In the genomic region with DNA sequence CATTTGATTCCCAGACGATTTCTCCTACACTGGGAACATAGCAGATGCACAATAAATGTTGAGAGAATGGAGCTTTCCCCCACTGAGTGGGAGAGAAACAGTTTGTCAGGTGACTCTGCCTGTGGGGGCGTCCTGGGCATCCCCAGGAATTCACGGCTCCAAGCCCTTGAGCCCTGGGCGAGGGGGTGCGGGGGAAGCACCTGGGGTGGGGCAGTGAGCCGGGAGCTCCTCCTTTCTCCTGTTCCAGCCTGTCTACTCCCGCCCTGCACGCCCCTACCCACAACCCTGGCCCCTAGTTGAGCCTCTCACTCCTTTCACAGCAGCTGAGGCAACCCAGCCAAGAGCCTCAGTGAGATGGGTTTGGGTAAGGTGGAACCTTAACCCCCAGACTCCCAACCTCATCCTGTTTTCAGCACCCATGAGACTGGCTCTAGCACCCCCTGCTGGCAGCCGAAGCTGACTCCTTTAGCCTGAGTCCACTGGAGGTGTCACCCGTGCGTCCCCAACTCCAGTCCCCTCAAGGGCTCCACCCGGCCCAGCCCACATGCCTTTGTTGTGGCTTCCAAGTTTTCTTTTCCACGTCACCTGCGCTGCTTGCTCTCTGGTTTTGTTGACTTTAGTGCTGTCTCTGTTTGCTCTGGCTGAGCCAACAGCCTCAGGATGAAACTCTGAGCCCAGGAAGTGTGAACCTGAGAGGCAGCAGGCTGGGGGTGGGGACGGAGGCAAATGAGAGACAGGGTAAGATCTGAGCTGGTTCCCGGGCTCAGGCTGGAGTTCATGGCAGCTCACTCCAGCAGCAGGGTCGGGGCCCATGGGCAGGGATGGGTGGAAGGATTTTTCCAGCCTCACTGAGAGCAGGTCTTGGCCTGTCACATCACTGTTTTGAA, we compare ENCODE assay signal across 8 cellular contexts. TPM values are rescaled to one million over a fixed set of nuclear protein-coding genes. Genes with fewer than 3 reads are reported as not detected.
DNase-seq lines count a peak whose midpoint lies in the region; ATAC-seq and TF ChIP-seq lines count a peak whose summit lies in the region.

No MANE protein-coding gene starts in this region.

- peak; percentile 69 for TF ChIP-seq CTCF in mucosa of descending colon (IDR thresholded peaks at IDR 0.05)

- peak overlapping the region; percentile 2 for H3K9ac ChIP-seq in endocrine pancreas (ENCODE audit: control insufficient read depth, insufficient read depth, low read length)

- no peaks in the 10 kb centered on the region for H3K4me1 ChIP-seq in HAP-1
- no peaks in the 10 kb centered on the region for H3K4me1 ChIP-seq in endocrine pancreas (ENCODE audit: control insufficient read depth, insufficient read depth, low read length)
- peaks cover 14% of the 10 kb centered on the region for H3K4me1 ChIP-seq in mucosa of descending colon (ENCODE audit: low read depth)

- H3K27me3 ChIP-seq in HAP-1 (ENCODE audit: low read depth) (no peaks in the 10 kb centered on the region), endocrine pancreas (ENCODE audit: control insufficient read depth, insufficient read depth, low read length) (no peaks in the 10 kb centered on the region)

- in situ Hi-C loops in HAP-1 (cut with MboI; ENCODE audit: low sequenced_read_pairs) = no loop called here

- H3K4me3 ChIP-seq in HAP-1 = no peak overlapping the region
- H3K4me3 ChIP-seq in endocrine pancreas (ENCODE audit: control insufficient read depth, insufficient read depth, low read length) = no peak overlapping the region
- no peak overlapping the region for H3K4me3 ChIP-seq in mucosa of descending colon

- DNase-seq in DMS153 (lab: John Stamatoyannopoulos, UW) = peak; percentile 95
- peak; percentile 15 to 85 for DNase-seq in HAP-1 (ENCODE audit: low spot score in 2 of 2)
- DNase-seq in NCI-H460 (ENCODE audit: extremely low read depth, low read depth) = peak; percentile 45
- DNase-seq in activated CD8-positive, alpha-beta memory T cell treated with anti-CD3 and anti-CD28 coated beads for 1 hour (ENCODE audit: extremely low read depth in 1 of 2, low read depth in 1 of 2) = peak; percentile 80 to 86
- DNase-seq in mucosa of descending colon = peak; percentile 92 to 96 (median 92)
- peak; percentile 71 to 92 for DNase-seq in stimulated activated CD8-positive, alpha-beta memory T cell treated with anti-CD3 and anti-CD28 coated beads, Interleukin-7, amount 100 ng/mL, for 48 hours (ENCODE audit: extremely low read depth in 1 of 2, low read depth in 1 of 2)
- DNase-seq in NCI-H2171 (lab: John Stamatoyannopoulos, UW) = no peak

- intact Hi-C loops in mucosa of descending colon (cut with DNase I, micrococcal nuclease) = loop anchor here in 1 of 2 donors (2.0 kb wide), 1 partner anchor 41 kb away; no protein-coding TSS in a partner anchor

- H3K36me3 ChIP-seq in HAP-1 (replicated peaks) (no peaks in the 10 kb centered on the region), endocrine pancreas (ENCODE audit: control insufficient read depth, insufficient read depth, low read length) (no peaks in the 10 kb centered on the region), mucosa of descending colon (ENCODE audit: low read depth) (no peaks in the 10 kb centered on the region)

- H3K9me3 ChIP-seq in HAP-1 (no peaks in the 10 kb centered on the region), endocrine pancreas (ENCODE audit: control insufficient read depth, low read length) (no peaks in the 10 kb centered on the region), mucosa of descending colon (no peaks in the 10 kb centered on the region)

- peak; percentile 92 for ATAC-seq in mucosa of descending colon

RNA-seq across cellular contexts. Expression of a gene that starts 13.0 kb away (rescaled TPM):
- total RNA-seq in NCI-H460 (2014; rRNA removed; shearing (Covaris generic)) = not detected in 2 replicates
- polyA plus RNA-seq in NCI-H460 (2014; cell fraction: nucleus; rRNA removed) = not detected in 2 replicates
- 10 to 100 TPM in 2 of 3 donors, 1 to 10 TPM in 1; 9.2 to 25.2 (median 17.2) TPM for total RNA-seq in mucosa of descending colon

RNA-seq across cellular contexts. Expression of a gene that starts 32.0 kb away (rescaled TPM):
- 2.6 and 4.6 TPM in 2 replicates for total RNA-seq in NCI-H460 (2014; rRNA removed; shearing (Covaris generic))
- 18.3 and 38.1 TPM in 2 replicates for polyA plus RNA-seq in NCI-H460 (2014; cell fraction: nucleus; rRNA removed)
- 1 to 10 TPM; 2.6 to 8.3 (median 3.9) TPM for total RNA-seq in mucosa of descending colon

RNA-seq across cellular contexts. Expression of a gene that starts 58.3 kb away (rescaled TPM):
- total RNA-seq in NCI-H460 (2014; rRNA removed; shearing (Covaris generic)) = 21.1 and 23.7 TPM in 2 replicates
- polyA plus RNA-seq in NCI-H460 (2014; cell fraction: nucleus; rRNA removed) = 54.1 and 54.6 TPM in 2 replicates
- total RNA-seq in mucosa of descending colon = 10 to 100 TPM; 18.8 to 20.2 (median 18.8) TPM

Comparison
In these comparisons a context has a peak if more than half of its experiments do, and no peak if none do; other contexts are left out.
1. RNA of a gene that starts 13.0 kb away (total RNA-seq): 9.2 to 25.2 TPM in mucosa of descending colon; not detected in NCI-H460; every median in the first group is over 10 times any median in the second.